In the genomic region with DNA sequence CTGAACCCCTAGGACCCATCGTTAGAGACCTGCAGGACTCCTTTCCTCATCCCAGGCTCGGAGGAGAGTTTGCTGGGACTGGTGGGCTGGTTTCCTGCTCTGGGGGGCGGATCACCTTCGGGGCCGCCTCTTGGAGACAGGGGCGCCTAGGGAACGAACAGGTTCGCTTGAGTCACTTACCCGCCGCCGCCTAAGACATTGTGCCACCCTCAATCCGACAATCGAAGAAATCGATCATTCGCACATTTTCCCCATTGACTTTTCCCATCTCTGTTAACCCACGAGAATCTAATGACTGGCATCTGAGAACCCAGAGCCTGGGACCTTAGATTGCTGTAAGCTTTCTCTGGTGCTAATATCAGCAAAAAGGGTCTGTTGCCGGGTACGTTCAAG, we compare ENCODE assay signal across 1 cellular context.
TF ChIP-seq lines count a peak whose summit lies in the region.

No MANE protein-coding gene starts in this region.

TF ChIP-seq in HEK293, 187 proteins besides CTCF, POLR2A, EP300 and RAD21 (continued from another document):
- TF ChIP-seq, protein P1, sequence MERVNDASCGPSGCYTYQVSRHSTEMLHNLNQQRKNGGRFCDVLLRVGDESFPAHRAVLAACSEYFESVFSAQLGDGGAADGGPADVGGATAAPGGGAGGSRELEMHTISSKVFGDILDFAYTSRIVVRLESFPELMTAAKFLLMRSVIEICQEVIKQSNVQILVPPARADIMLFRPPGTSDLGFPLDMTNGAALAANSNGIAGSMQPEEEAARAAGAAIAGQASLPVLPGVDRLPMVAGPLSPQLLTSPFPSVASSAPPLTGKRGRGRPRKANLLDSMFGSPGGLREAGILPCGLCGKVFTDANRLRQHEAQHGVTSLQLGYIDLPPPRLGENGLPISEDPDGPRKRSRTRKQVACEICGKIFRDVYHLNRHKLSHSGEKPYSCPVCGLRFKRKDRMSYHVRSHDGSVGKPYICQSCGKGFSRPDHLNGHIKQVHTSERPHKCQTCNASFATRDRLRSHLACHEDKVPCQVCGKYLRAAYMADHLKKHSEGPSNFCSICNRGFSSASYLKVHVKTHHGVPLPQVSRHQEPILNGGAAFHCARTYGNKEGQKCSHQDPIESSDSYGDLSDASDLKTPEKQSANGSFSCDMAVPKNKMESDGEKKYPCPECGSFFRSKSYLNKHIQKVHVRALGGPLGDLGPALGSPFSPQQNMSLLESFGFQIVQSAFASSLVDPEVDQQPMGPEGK (tag by site-specific recombination; IDR thresholded peaks at IDR 0.05) = 0 out of 2 replicates have a peak, but pooled peaks have one; percentile 33
- TF ChIP-seq ZBTB7A (tag by site-specific recombination; IDR thresholded peaks at IDR 0.05; ENCODE audit: low read depth) (no peak), RBAK (tag by site-specific recombination; IDR thresholded peaks at IDR 0.05) (no peak), SP2 (tag by site-specific recombination; IDR thresholded peaks at IDR 0.05) (peak; percentile 16), KLF9 (tag by site-specific recombination; IDR thresholded peaks at IDR 0.05; ENCODE audit: low read depth) (peak; percentile 48), ZBTB17 (tag by site-specific recombination; IDR thresholded peaks at IDR 0.05) (peak; percentile 54), GLIS2 (tag by site-specific recombination; IDR thresholded peaks at IDR 0.05) (peak; percentile 35; the same call in 1 of the 2 replicates)
- TF ChIP-seq, protein P2, sequence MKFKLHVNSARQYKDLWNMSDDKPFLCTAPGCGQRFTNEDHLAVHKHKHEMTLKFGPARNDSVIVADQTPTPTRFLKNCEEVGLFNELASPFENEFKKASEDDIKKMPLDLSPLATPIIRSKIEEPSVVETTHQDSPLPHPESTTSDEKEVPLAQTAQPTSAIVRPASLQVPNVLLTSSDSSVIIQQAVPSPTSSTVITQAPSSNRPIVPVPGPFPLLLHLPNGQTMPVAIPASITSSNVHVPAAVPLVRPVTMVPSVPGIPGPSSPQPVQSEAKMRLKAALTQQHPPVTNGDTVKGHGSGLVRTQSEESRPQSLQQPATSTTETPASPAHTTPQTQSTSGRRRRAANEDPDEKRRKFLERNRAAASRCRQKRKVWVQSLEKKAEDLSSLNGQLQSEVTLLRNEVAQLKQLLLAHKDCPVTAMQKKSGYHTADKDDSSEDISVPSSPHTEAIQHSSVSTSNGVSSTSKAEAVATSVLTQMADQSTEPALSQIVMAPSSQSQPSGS (tag by site-specific recombination; IDR thresholded peaks at IDR 0.05; ENCODE audit: low read depth) = no peak
- TF ChIP-seq, protein P3, sequence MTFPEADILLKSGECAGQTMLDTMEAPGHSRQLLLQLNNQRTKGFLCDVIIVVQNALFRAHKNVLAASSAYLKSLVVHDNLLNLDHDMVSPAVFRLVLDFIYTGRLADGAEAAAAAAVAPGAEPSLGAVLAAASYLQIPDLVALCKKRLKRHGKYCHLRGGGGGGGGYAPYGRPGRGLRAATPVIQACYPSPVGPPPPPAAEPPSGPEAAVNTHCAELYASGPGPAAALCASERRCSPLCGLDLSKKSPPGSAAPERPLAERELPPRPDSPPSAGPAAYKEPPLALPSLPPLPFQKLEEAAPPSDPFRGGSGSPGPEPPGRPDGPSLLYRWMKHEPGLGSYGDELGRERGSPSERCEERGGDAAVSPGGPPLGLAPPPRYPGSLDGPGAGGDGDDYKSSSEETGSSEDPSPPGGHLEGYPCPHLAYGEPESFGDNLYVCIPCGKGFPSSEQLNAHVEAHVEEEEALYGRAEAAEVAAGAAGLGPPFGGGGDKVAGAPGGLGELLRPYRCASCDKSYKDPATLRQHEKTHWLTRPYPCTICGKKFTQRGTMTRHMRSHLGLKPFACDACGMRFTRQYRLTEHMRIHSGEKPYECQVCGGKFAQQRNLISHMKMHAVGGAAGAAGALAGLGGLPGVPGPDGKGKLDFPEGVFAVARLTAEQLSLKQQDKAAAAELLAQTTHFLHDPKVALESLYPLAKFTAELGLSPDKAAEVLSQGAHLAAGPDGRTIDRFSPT (tag by site-specific recombination; IDR thresholded peaks at IDR 0.05) = 0 out of 2 replicates have a peak, but pooled peaks have one; percentile 24
